ENCODE assay signal across 1 cellular context in the genomic region with DNA sequence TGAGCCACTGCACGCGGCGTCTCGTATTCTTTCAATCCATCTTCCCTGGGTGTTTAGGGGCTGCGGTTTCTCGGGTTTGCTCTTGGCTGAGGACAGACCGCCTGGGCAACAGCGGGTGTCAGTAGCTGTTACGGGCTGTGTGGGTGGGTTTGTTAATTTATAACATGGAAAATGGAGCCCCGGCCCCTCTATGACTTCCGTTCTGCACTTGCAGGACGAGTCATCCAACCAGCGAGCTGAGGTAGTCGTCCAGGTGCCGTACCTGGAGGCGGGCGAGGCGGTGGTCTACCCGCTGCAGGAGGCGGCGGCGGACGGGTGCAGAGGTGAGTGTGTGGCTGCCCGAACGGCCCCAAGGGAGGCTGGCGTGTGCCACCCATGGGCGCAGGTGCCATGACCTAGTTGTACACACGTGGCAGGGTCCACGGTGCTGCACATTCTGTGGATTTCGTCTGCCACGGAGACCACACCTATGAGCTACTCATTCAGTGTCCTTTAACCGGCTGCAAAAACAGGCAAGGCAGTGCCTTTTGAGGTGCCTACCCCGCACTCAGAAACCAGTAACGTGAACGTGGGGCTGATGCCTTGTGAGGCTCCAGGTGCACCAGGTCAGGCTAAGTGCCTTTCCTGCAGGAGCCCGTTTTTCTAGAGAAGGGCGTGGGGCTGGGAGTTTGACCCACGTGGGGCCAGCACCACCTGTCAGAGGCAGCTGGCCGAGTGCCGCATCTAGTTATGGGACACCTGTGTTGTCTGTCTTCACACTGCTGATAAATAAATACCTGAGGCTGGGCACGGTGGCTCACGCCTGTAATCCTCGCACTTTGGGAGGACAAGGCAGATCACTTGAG.
TF ChIP-seq lines count a peak whose summit lies in the region.

No MANE protein-coding gene starts in this region.

TF ChIP-seq in GM12891, 5 proteins besides CTCF, POLR2A, EP300 and RAD21:
- TF ChIP-seq POLR2AphosphoS5 (IDR thresholded peaks at IDR 0.05; ENCODE audit: low read depth, low read length) (0 out of 2 replicates have a peak, but pooled peaks have one; percentile 24), TAF1 (IDR thresholded peaks at IDR 0.05; ENCODE audit: low read depth, low read length) (no peak), PAX5 (IDR thresholded peaks at IDR 0.05; ENCODE audit: insufficient read depth, low read length, severe bottlenecking) (no peak), POU2F2 (IDR thresholded peaks at IDR 0.05; ENCODE audit: low read depth, low read length) (no peak), SPI1 (IDR thresholded peaks at IDR 0.05; ENCODE audit: low read depth, low read length) (no peak)
